Comparison of ENCODE assay signal across 1 cellular context in the genomic region with DNA sequence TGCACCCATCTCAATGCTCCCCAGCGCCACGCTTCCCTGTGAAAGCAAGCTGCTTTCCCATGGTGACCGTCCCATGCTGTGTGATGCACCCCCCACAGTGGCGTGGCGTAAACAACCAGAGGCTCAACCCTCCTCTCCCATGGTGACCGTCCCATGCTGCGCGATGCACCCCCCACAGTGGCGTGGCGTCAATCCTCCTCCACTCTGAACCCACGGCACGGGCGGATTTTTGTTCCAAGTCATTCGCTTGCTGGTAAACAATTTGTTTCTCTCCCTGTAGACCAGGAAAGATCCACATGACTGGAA.
TF ChIP-seq lines count a peak whose summit lies in the region.

No MANE protein-coding gene starts in this region.

TF ChIP-seq in IMR-90, 13 proteins besides CTCF, POLR2A, EP300 and RAD21:
- no peak for TF ChIP-seq MAZ (IDR thresholded peaks at IDR 0.05; ENCODE audit: borderline replicate concordance, low read depth, low read length)
- no peak for TF ChIP-seq CEBPB (IDR thresholded peaks at IDR 0.05; ENCODE audit: low read depth, low read length)
- no peak for TF ChIP-seq SMC3 (IDR thresholded peaks at IDR 0.05; ENCODE audit: low read depth, low read length)
- no peak for TF ChIP-seq CHD1 (IDR thresholded peaks at IDR 0.05; ENCODE audit: low read depth, low read length)
- no peak for TF ChIP-seq MXI1 (IDR thresholded peaks at IDR 0.05; ENCODE audit: borderline replicate concordance, low read depth, low read length)
- TF ChIP-seq, protein P1, sequence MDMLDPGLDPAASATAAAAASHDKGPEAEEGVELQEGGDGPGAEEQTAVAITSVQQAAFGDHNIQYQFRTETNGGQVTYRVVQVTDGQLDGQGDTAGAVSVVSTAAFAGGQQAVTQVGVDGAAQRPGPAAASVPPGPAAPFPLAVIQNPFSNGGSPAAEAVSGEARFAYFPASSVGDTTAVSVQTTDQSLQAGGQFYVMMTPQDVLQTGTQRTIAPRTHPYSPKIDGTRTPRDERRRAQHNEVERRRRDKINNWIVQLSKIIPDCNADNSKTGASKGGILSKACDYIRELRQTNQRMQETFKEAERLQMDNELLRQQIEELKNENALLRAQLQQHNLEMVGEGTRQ (IDR thresholded peaks at IDR 0.05; ENCODE audit: low read depth, low read length): no peak
- TF ChIP-seq FOS (IDR thresholded peaks at IDR 0.05; ENCODE audit: low read depth, low read length): no peak
- TF ChIP-seq RCOR1 (IDR thresholded peaks at IDR 0.05; ENCODE audit: insufficient replicate concordance, low read length): no peak
- TF ChIP-seq RFX5 (IDR thresholded peaks at IDR 0.05; ENCODE audit: low read depth, low read length): no peak
- TF ChIP-seq MAFK (IDR thresholded peaks at IDR 0.05; ENCODE audit: low read depth, low read length): no peak
- TF ChIP-seq NFE2L2 (IDR thresholded peaks at IDR 0.05; ENCODE audit: low read depth, low read length): no peak
- no peak for TF ChIP-seq BHLHE40 (IDR thresholded peaks at IDR 0.05; ENCODE audit: low read depth, low read length)
- TF ChIP-seq, protein P2, sequence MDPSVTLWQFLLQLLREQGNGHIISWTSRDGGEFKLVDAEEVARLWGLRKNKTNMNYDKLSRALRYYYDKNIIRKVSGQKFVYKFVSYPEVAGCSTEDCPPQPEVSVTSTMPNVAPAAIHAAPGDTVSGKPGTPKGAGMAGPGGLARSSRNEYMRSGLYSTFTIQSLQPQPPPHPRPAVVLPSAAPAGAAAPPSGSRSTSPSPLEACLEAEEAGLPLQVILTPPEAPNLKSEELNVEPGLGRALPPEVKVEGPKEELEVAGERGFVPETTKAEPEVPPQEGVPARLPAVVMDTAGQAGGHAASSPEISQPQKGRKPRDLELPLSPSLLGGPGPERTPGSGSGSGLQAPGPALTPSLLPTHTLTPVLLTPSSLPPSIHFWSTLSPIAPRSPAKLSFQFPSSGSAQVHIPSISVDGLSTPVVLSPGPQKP (IDR thresholded peaks at IDR 0.05; ENCODE audit: borderline replicate concordance, low read depth, low read length): no peak
TF ChIP-seq in IMR-90: peak in this region for 0.
